Comparison of ENCODE assay signal across 8 cellular contexts in genomic region chr16:4261557-4262172, GRCh38. TPM values are rescaled to one million over a fixed set of nuclear protein-coding genes. Genes with fewer than 3 reads are reported as not detected.
DNase-seq lines count a peak whose midpoint lies in the region; ATAC-seq and TF ChIP-seq lines count a peak whose summit lies in the region.

No MANE protein-coding gene starts in this region.

- TF ChIP-seq CTCF in nephron progenitor cell (IDR thresholded peaks at IDR 0.05) = peak; percentile 95

- H3K4me3 Mint-ChIP-seq in T-helper 17 cell (no peak overlapping the region), nephron progenitor cell (no peak overlapping the region)

- ATAC-seq in T-helper 17 cell (peak; percentile 62), HG02571 (IDR thresholded peaks at IDR 0.05; ENCODE audit: unreplicated experiment) (no peak), HG02870 (IDR thresholded peaks at IDR 0.05; ENCODE audit: unreplicated experiment) (no peak)

- H3K9me3 ChIP-seq in T-helper 17 cell (ENCODE audit: control insufficient read depth, low read length, poor library complexity, severe bottlenecking) = no peaks in the 10 kb centered on the region

- H3K4me1 Mint-ChIP-seq in T-helper 17 cell (peaks cover 4% of the 10 kb centered on the region), nephron progenitor cell (peaks cover 36% of the 10 kb centered on the region)

- DNase-seq in SHP77 (lab: John Stamatoyannopoulos, UW) (peak; percentile 56 to 61), SHP77 treated with DMSO at 0.1 percent for 48 hours (lab: John Stamatoyannopoulos, UW) (no peak), T-helper 17 cell (peak in 2 of 3 donors; percentile 25 to 28), cerebellar cortex (ENCODE audit: low spot score) (peak; percentile 55), nephron progenitor cell (peak; percentile 84), NCI-H2107 (lab: John Stamatoyannopoulos, UW) (no peak)

- no peaks in the 10 kb centered on the region for H3K27me3 Mint-ChIP-seq in T-helper 17 cell
- H3K27me3 Mint-ChIP-seq in nephron progenitor cell (ENCODE audit: low read depth, poor library complexity) = no peaks in the 10 kb centered on the region

- H3K36me3 Mint-ChIP-seq in T-helper 17 cell (ENCODE audit: low read depth) (peaks cover 2% of the 10 kb centered on the region), nephron progenitor cell (ENCODE audit: low read depth) (peaks cover 35% of the 10 kb centered on the region)

- no peaks in the 10 kb centered on the region for H3K9me3 Mint-ChIP-seq in nephron progenitor cell

- no peak overlapping the region for H3K27ac Mint-ChIP-seq in T-helper 17 cell
- H3K27ac Mint-ChIP-seq in nephron progenitor cell = no peak overlapping the region

RNA-seq across cellular contexts. Expression of gene TFAP4, which starts 11.2 kb away (rescaled TPM):
- 10 to 100 TPM in 1 of 2 donors, 1 to 10 TPM in 1; 9.8 to 14.1 TPM for total RNA-seq in T-helper 17 cell

RNA-seq across cellular contexts. Expression of gene SRL, which starts 19.8 kb away (rescaled TPM):
- not detected for total RNA-seq in T-helper 17 cell

RNA-seq across cellular contexts. Expression of gene GLIS2, which starts 54.2 kb away (rescaled TPM):
- under 1 TPM; 0.10 to 0.29 TPM for total RNA-seq in T-helper 17 cell

Comparison
In these comparisons a context has a peak if more than half of its experiments do, and no peak if none do; other contexts are left out.
1. DNase-seq: peak in SHP77 (2 of 2), T-helper 17 cell (2 of 3), cerebellar cortex (single experiment) and nephron progenitor cell (single experiment); none in SHP77 treated with DMSO at 0.1 percent for 48 hours (single experiment) and NCI-H2107 (single experiment).